ENCODE assay signal across 14 cellular contexts in the genomic region with DNA sequence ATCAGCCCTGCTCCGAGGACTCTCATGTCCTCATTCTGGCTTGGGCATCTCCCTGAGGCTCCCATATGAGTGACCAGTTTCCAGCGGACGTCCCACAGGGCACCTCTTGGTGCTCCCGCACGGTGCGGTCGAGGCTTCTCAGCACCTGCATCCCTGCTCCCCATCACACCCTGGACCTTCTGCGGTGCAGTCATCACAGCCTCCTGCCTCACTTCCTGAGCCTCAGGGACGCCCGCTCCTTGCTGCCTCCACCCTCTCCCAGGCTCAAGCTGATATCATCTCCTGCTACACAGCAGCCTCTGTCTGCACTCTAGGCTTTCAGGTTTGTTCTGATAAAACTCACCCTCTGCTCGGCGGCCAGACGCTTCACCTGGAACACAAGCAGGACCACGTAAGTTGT.
DNase-seq lines count a peak whose midpoint lies in the region; ATAC-seq and TF ChIP-seq lines count a peak whose summit lies in the region.
"Had no signal": no experiment of that assay in that cellular context is flagged by ENCODE, and none has a peak within 500 bp of the region (broad histone marks: within the 10 kb centered on the region; RNA-seq: fewer than 3 reads in every experiment).

No MANE protein-coding gene starts in this region.

- H2AFZ ChIP-seq in osteoblast (ENCODE audit: low read length) = no peak overlapping the region

- H3K36me3 ChIP-seq in osteoblast (ENCODE audit: insufficient read depth, low read length) = no peaks in the 10 kb centered on the region
- no peaks in the 10 kb centered on the region for H3K36me3 ChIP-seq in H7 (replicated peaks; ENCODE audit: control insufficient read depth, insufficient read depth, low read length)

- no peaks in the 10 kb centered on the region for H3K9me3 Mint-ChIP-seq in activated CD4-positive, alpha-beta T cell treated with anti-CD3 and anti-CD28 coated beads, Interleukin-2, amount 10 ng/mL, durations not matched to agents 7 days and 5 days
- no peaks in the 10 kb centered on the region for H3K9me3 Mint-ChIP-seq in stimulated activated memory B cell treated with anti-CD40 and anti-IgM and Interleukin-4, amounts not matched to agents 10 μg/mL and 1 μg/mL and 100 μg/mL, for 72 hours
- H3K9me3 Mint-ChIP-seq: CD4-positive, alpha-beta T cell had no signal

- DNase-seq in activated CD4-positive, alpha-beta T cell treated with anti-CD3 and anti-CD28 coated beads, Interleukin-2, amount 10 ng/mL, durations not matched to agents 7 days and 5 days = no peak
- no peak for DNase-seq in activated CD4-positive, alpha-beta T cell treated with anti-CD3 and anti-CD28 coated beads for 1 hour
- DNase-seq in coronary artery (ENCODE audit: low spot score) (peak; percentile 33), osteoblast (ENCODE audit: insufficient read length, low spot score, missing footprints) (peak; percentile 44), H7 (no peak), SHP77 treated with DMSO at 0.1 percent for 48 hours (lab: John Stamatoyannopoulos, UW) (no peak)
- DNase-seq: 8988T; C1 segment of cervical spinal cord; CD4-positive, alpha-beta T cell; DMS79; IMR-90 had no signal

- peak overlapping the region; percentile 0 for H3K27ac Mint-ChIP-seq in activated CD4-positive, alpha-beta T cell treated with anti-CD3 and anti-CD28 coated beads, Interleukin-2, amount 10 ng/mL, durations not matched to agents 7 days and 5 days
- no peak overlapping the region for H3K27ac Mint-ChIP-seq in stimulated activated memory B cell treated with anti-CD40 and anti-IgM and Interleukin-4, amounts not matched to agents 10 μg/mL and 1 μg/mL and 100 μg/mL, for 72 hours
- H3K27ac Mint-ChIP-seq: B cell; CD4-positive, alpha-beta T cell had no signal

- H3K4me1 Mint-ChIP-seq in activated CD4-positive, alpha-beta T cell treated with anti-CD3 and anti-CD28 coated beads, Interleukin-2, amount 10 ng/mL, durations not matched to agents 7 days and 5 days = no peaks in the 10 kb centered on the region
- no peaks in the 10 kb centered on the region for H3K4me1 Mint-ChIP-seq in stimulated activated memory B cell treated with anti-CD40 and anti-IgM and Interleukin-4, amounts not matched to agents 10 μg/mL and 1 μg/mL and 100 μg/mL, for 72 hours
- H3K4me1 Mint-ChIP-seq: B cell had no signal

- H4K20me1 ChIP-seq in osteoblast (ENCODE audit: insufficient read depth, low read length) = no peaks in the 10 kb centered on the region

- no peaks in the 10 kb centered on the region for H3K27me3 ChIP-seq in osteoblast (ENCODE audit: insufficient read depth, low read length)
- H3K27me3 ChIP-seq in H7 (ENCODE audit: control insufficient read depth, insufficient read depth, low read length) = no peaks in the 10 kb centered on the region

- ATAC-seq in stimulated activated memory B cell treated with anti-CD40 and anti-IgM and Interleukin-4, amounts not matched to agents 10 μg/mL and 1 μg/mL and 100 μg/mL, for 72 hours = no peak
- ATAC-seq: GM12878 had no signal

- POLR2A ChIA-PET in activated CD4-positive, alpha-beta T cell treated with anti-CD3 and anti-CD28 coated beads, Interleukin-2, amount 10 ng/mL, durations not matched to agents 7 days and 5 days (lab: Charles Lee) = no interaction called here

- H3K4me2 ChIP-seq in osteoblast (ENCODE audit: insufficient read depth, low read length) = no peak overlapping the region

- no peaks in the 10 kb centered on the region for H3K36me3 Mint-ChIP-seq in activated CD4-positive, alpha-beta T cell treated with anti-CD3 and anti-CD28 coated beads, Interleukin-2, amount 10 ng/mL, durations not matched to agents 7 days and 5 days (ENCODE audit: low read depth)
- no peaks in the 10 kb centered on the region for H3K36me3 Mint-ChIP-seq in stimulated activated memory B cell treated with anti-CD40 and anti-IgM and Interleukin-4, amounts not matched to agents 10 μg/mL and 1 μg/mL and 100 μg/mL, for 72 hours

- CTCF ChIA-PET in activated CD4-positive, alpha-beta T cell treated with anti-CD3 and anti-CD28 coated beads, Interleukin-2, amount 10 ng/mL, durations not matched to agents 7 days and 5 days (lab: Charles Lee) = interaction anchor here (0.7 kb wide), 1 partner anchor 14 kb away, joined by 3 read pairs; no protein-coding TSS in a partner anchor

- H3K9me3 ChIP-seq in osteoblast (ENCODE audit: low read depth, low read length) = peaks cover 3% of the 10 kb centered on the region

- no peaks in the 10 kb centered on the region for H3K4me1 ChIP-seq in osteoblast (ENCODE audit: insufficient read depth, low read length)

- TF ChIP-seq CTCF in coronary artery (IDR thresholded peaks at IDR 0.05) = no peak
- TF ChIP-seq CTCF in osteoblast (IDR thresholded peaks at IDR 0.05; ENCODE audit: extremely low read depth, low read depth, low read length) = no peak

- peaks cover 3% of the 10 kb centered on the region for H3K27me3 Mint-ChIP-seq in activated CD4-positive, alpha-beta T cell treated with anti-CD3 and anti-CD28 coated beads, Interleukin-2, amount 10 ng/mL, durations not matched to agents 7 days and 5 days
- H3K27me3 Mint-ChIP-seq in stimulated activated memory B cell treated with anti-CD40 and anti-IgM and Interleukin-4, amounts not matched to agents 10 μg/mL and 1 μg/mL and 100 μg/mL, for 72 hours = peaks cover 35% of the 10 kb centered on the region

- H3K4me3 Mint-ChIP-seq in activated CD4-positive, alpha-beta T cell treated with anti-CD3 and anti-CD28 coated beads, Interleukin-2, amount 10 ng/mL, durations not matched to agents 7 days and 5 days = no peak overlapping the region
- H3K4me3 Mint-ChIP-seq in stimulated activated memory B cell treated with anti-CD40 and anti-IgM and Interleukin-4, amounts not matched to agents 10 μg/mL and 1 μg/mL and 100 μg/mL, for 72 hours = no peak overlapping the region
- H3K4me3 Mint-ChIP-seq: B cell; CD4-positive, alpha-beta T cell had no signal

- no peaks in the 10 kb centered on the region for H3K79me2 ChIP-seq in osteoblast (ENCODE audit: insufficient read depth, low read length)

- no peak overlapping the region for H3K4me3 ChIP-seq in coronary artery
- no peak overlapping the region for H3K4me3 ChIP-seq in osteoblast (ENCODE audit: insufficient read depth, low read length)
- H3K4me3 ChIP-seq in H7 (ENCODE audit: insufficient read depth, low read depth, low read length) = no peak overlapping the region
- H3K4me3 ChIP-seq: GM12878 had no signal

- H3K27ac ChIP-seq in coronary artery (no peak overlapping the region), osteoblast (ENCODE audit: low read depth, low read length) (no peak overlapping the region)

Comparison
In these comparisons a context has a peak if more than half of its experiments do, and no peak if none do; other contexts are left out.
1. DNase-seq: peak in coronary artery (single experiment) and osteoblast (single experiment); none in activated CD4-positive, alpha-beta T cell treated with anti-CD3 and anti-CD28 coated beads, Interleukin-2, amount 10 ng/mL, durations not matched to agents 7 days and 5 days (single experiment), activated CD4-positive, alpha-beta T cell treated with anti-CD3 and anti-CD28 coated beads for 1 hour (single experiment), H7 (single experiment) and SHP77 treated with DMSO at 0.1 percent for 48 hours (single experiment).